Comparison of ENCODE assay signal across 10 cellular contexts in the genomic region with DNA sequence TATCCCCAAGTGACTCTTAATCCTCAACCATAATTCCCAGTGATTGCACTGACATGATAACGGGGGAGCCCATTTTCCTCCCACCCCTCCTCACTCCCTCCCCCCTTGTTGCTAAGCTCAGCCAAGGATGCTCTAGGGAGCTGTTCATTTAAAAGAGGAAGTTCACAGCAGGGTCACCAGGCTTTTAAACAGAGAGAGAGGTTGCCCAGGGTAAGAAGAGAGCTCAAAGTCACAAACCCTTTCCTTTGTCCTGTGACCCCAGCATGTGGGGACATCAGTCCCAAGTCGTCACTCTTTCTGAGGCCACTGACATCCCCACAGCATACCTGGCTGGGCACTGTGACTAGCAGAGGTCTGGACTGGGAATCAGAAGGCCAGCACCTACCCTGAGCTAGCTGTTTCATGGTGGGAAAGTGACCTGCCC.
DNase-seq lines count a peak whose midpoint lies in the region; TF ChIP-seq lines count a peak whose summit lies in the region.
"Had no signal": no experiment of that assay in that cellular context is flagged by ENCODE, and none has a peak within 500 bp of the region (broad histone marks: within the 10 kb centered on the region; RNA-seq: fewer than 3 reads in every experiment).

No MANE protein-coding gene starts in this region.

- CTCF ChIA-PET in CD8-positive, alpha-beta memory T cell (lab: Charles Lee), result no interaction called here

- no peak overlapping the region for H3K27ac ChIP-seq in endodermal cell (ENCODE audit: low read depth, low read length)
- no peak overlapping the region for H3K27ac ChIP-seq in CD8-positive, alpha-beta memory T cell (ENCODE audit: low read depth, low read length)

- H3K27ac Mint-ChIP-seq in endodermal cell, result no peak overlapping the region
- H3K27ac Mint-ChIP-seq in type B pancreatic cell, result no peak overlapping the region
- no peak overlapping the region for H3K27ac Mint-ChIP-seq in CD8-positive, alpha-beta memory T cell
- no peak overlapping the region for H3K27ac Mint-ChIP-seq in osteocyte (ENCODE audit: unreplicated experiment)
- H3K27ac Mint-ChIP-seq: activated naive CD4-positive, alpha-beta T cell treated with anti-CD3 and anti-CD28 coated beads, Interleukin-2, amount 50 U/mL, for 24 hours had no signal

- H3K27me3 Mint-ChIP-seq in endodermal cell (ENCODE audit: insufficient read depth) (no peaks in the 10 kb centered on the region), type B pancreatic cell (no peaks in the 10 kb centered on the region), osteocyte (ENCODE audit: unreplicated experiment) (peaks cover 10% of the 10 kb centered on the region)
- H3K27me3 Mint-ChIP-seq in CD8-positive, alpha-beta memory T cell, result peaks cover 2 to 20% of the 10 kb centered on the region in 2 donors

- no peak overlapping the region for H3K4me3 Mint-ChIP-seq in endodermal cell
- H3K4me3 Mint-ChIP-seq in type B pancreatic cell, result peak overlapping the region; percentile 1
- no peak overlapping the region for H3K4me3 Mint-ChIP-seq in CD8-positive, alpha-beta memory T cell
- H3K4me3 Mint-ChIP-seq in osteocyte (ENCODE audit: unreplicated experiment), result no peak overlapping the region
- H3K4me3 Mint-ChIP-seq: activated naive CD4-positive, alpha-beta T cell treated with anti-CD3 and anti-CD28 coated beads, Interleukin-2, amount 50 U/mL, for 24 hours had no signal

- H3K9ac ChIP-seq in endodermal cell (ENCODE audit: extremely low read depth, low read length, poor library complexity, severe bottlenecking), result no peak overlapping the region

- POLR2A ChIA-PET in CD8-positive, alpha-beta memory T cell (lab: Charles Lee), result no interaction called here

- H3K9me3 ChIP-seq in endodermal cell (ENCODE audit: control insufficient read depth, low read length), result no peaks in the 10 kb centered on the region
- H3K9me3 ChIP-seq in CD8-positive, alpha-beta memory T cell (ENCODE audit: low read length), result no peaks in the 10 kb centered on the region

- no peaks in the 10 kb centered on the region for H3K27me3 ChIP-seq in endodermal cell (ENCODE audit: control insufficient read depth, insufficient read depth, low read length, poor library complexity, severe bottlenecking)
- H3K27me3 ChIP-seq in CD8-positive, alpha-beta memory T cell (ENCODE audit: insufficient read depth, low read length, poor library complexity, severe bottlenecking), result no peaks in the 10 kb centered on the region

- WGBS in endodermal cell (ENCODE audit: insufficient coverage in 1 of 2, insufficient read length in 1 of 2), 2 experiments, result 14 to 33% methylated on average over 1 to 2 of the region's 2 CpGs

- peaks cover 38% of the 10 kb centered on the region for H3K4me1 Mint-ChIP-seq in endodermal cell
- H3K4me1 Mint-ChIP-seq in type B pancreatic cell (ENCODE audit: unreplicated experiment), result peaks cover 57% of the 10 kb centered on the region
- H3K4me1 Mint-ChIP-seq in CD8-positive, alpha-beta memory T cell, result peaks cover 0 to 3% (median 0%) of the 10 kb centered on the region in 3 donors
- peaks cover 25% of the 10 kb centered on the region for H3K4me1 Mint-ChIP-seq in osteocyte (ENCODE audit: unreplicated experiment)
- H3K4me1 Mint-ChIP-seq: activated naive CD4-positive, alpha-beta T cell treated with anti-CD3 and anti-CD28 coated beads, Interleukin-2, amount 50 U/mL, for 24 hours had no signal

- no peaks in the 10 kb centered on the region for H3K36me3 ChIP-seq in endodermal cell (ENCODE audit: control insufficient read depth, insufficient read depth, low read length)
- H3K36me3 ChIP-seq in CD8-positive, alpha-beta memory T cell (ENCODE audit: insufficient read depth, low read length), result no peaks in the 10 kb centered on the region

- TF ChIP-seq CTCF in endodermal cell (conservative IDR thresholded peaks at IDR 0.05) (no peak), type B pancreatic cell (conservative IDR thresholded peaks at IDR 0.05) (no peak), osteocyte (IDR thresholded peaks at IDR 0.05) (no peak)

- H3K4me1 ChIP-seq in endodermal cell (ENCODE audit: control insufficient read depth, insufficient read depth, low read length), result peaks cover 4% of the 10 kb centered on the region
- no peaks in the 10 kb centered on the region for H3K4me1 ChIP-seq in CD8-positive, alpha-beta memory T cell (ENCODE audit: insufficient read depth, low read length)

- H3K4me3 ChIP-seq in endodermal cell (ENCODE audit: low read length), result no peak overlapping the region
- no peak overlapping the region for H3K4me3 ChIP-seq in CD8-positive, alpha-beta memory T cell (ENCODE audit: low read length)

- H3K9me3 Mint-ChIP-seq in endodermal cell, result no peaks in the 10 kb centered on the region
- no peaks in the 10 kb centered on the region for H3K9me3 Mint-ChIP-seq in type B pancreatic cell
- H3K9me3 Mint-ChIP-seq in CD8-positive, alpha-beta memory T cell, result no peaks in the 10 kb centered on the region
- H3K9me3 Mint-ChIP-seq in osteocyte (ENCODE audit: unreplicated experiment), result no peaks in the 10 kb centered on the region
- H3K9me3 Mint-ChIP-seq: activated naive CD4-positive, alpha-beta T cell treated with anti-CD3 and anti-CD28 coated beads, Interleukin-2, amount 50 U/mL, for 24 hours had no signal

- H3K36me3 Mint-ChIP-seq in endodermal cell (ENCODE audit: low read depth), result no peaks in the 10 kb centered on the region
- no peaks in the 10 kb centered on the region for H3K36me3 Mint-ChIP-seq in type B pancreatic cell
- no peaks in the 10 kb centered on the region for H3K36me3 Mint-ChIP-seq in CD8-positive, alpha-beta memory T cell
- no peaks in the 10 kb centered on the region for H3K36me3 Mint-ChIP-seq in osteocyte (ENCODE audit: unreplicated experiment)
- H3K36me3 Mint-ChIP-seq: activated naive CD4-positive, alpha-beta T cell treated with anti-CD3 and anti-CD28 coated beads, Interleukin-2, amount 50 U/mL, for 24 hours had no signal

- DNase-seq in NOMO-1 treated with DMSO at 0.1 percent for 48 hours (lab: John Stamatoyannopoulos, UW; ENCODE audit: unreplicated experiment) (peak; percentile 9), NOMO-1 treated with dmso at 0.1 percent for 144 hours (lab: John Stamatoyannopoulos, UW; ENCODE audit: unreplicated experiment) (no peak), NCI-H524 treated with DMSO at 0.1 percent for 48 hours (lab: John Stamatoyannopoulos, UW) (peak; percentile 84), endodermal cell (peak; percentile 61), type B pancreatic cell (ENCODE audit: extremely low spot score, unreplicated experiment) (no peak), osteocyte (ENCODE audit: extremely low spot score, unreplicated experiment) (no peak), activated gamma-delta T cell (lab: John Stamatoyannopoulos, UW) (no peak)
- no peak for DNase-seq in CD8-positive, alpha-beta memory T cell
- DNase-seq: Kasumi-1 had no signal

Comparison
In these comparisons a context has a peak if more than half of its experiments do, and no peak if none do; other contexts are left out.
1. DNase-seq: peak in NOMO-1 treated with DMSO at 0.1 percent for 48 hours (single experiment), NCI-H524 treated with DMSO at 0.1 percent for 48 hours (single experiment) and endodermal cell (single experiment); none in NOMO-1 treated with dmso at 0.1 percent for 144 hours (single experiment), type B pancreatic cell (single experiment), CD8-positive, alpha-beta memory T cell (0 of 5), osteocyte (single experiment) and activated gamma-delta T cell (single experiment).